ENCODE assay signal across 26 cellular contexts in genomic region chr2:49903471-49903870, GRCh38.
"Had no signal": no experiment of that assay in that cellular context is flagged by ENCODE, and none has a peak within 500 bp of the region (broad histone marks: within the 10 kb centered on the region; RNA-seq: fewer than 3 reads in every experiment).

No MANE protein-coding gene starts in this region.

- H3K27ac Mint-ChIP-seq: IgD-negative memory B cell, T-cell had no signal

- DNase-seq: Kasumi-1, MM.1S, NCI-H1092 treated with DMSO at 0.1 percent for 48 hours, NCI-H1436, NCI-H187, NCI-H2029, NCI-H2081 treated with DMSO at 0.1 percent for 48 hours, NCI-H2171, NCI-H226, NCI-H446, NCI-H510A, NCI-H774, OCI-M1, PC-9, Peyer's patch, Right ventricle myocardium superior, SIG-M5, SK-N-SH, SW 1271, T-cell had no signal

- H3K4me1 ChIP-seq: Peyer's patch, SJSA1 had no signal

- H3K36me3 ChIP-seq: Peyer's patch, SJSA1 had no signal

- H3K27ac ChIP-seq: HL-60, KMS-11, PC-9, Peyer's patch, SJSA1 had no signal

- H3K36me3 Mint-ChIP-seq: IgD-negative memory B cell, T-cell had no signal

- H3K9me3 ChIP-seq: Peyer's patch, SJSA1, SK-N-SH had no signal

- H3K4me3 ChIP-seq: K562, PC-9, Peyer's patch, SJSA1 had no signal

- ATAC-seq: K562, T-cell had no signal

- H3K9ac ChIP-seq: KMS-11, SK-N-SH had no signal

- H3K4me1 Mint-ChIP-seq: IgD-negative memory B cell, T-cell had no signal

- H2AFZ ChIP-seq: PC-9 had no signal

- H3K4me3 Mint-ChIP-seq: IgD-negative memory B cell, T-cell had no signal

- H3K4me2 ChIP-seq: KMS-11, PC-9, SK-N-SH had no signal

- H3K27me3 ChIP-seq: Peyer's patch, SJSA1 had no signal

- H3K27me3 Mint-ChIP-seq: IgD-negative memory B cell, T-cell had no signal

- FAIRE-seq: HTR-8/SVneo, K562 had no signal
